In the genomic region with DNA sequence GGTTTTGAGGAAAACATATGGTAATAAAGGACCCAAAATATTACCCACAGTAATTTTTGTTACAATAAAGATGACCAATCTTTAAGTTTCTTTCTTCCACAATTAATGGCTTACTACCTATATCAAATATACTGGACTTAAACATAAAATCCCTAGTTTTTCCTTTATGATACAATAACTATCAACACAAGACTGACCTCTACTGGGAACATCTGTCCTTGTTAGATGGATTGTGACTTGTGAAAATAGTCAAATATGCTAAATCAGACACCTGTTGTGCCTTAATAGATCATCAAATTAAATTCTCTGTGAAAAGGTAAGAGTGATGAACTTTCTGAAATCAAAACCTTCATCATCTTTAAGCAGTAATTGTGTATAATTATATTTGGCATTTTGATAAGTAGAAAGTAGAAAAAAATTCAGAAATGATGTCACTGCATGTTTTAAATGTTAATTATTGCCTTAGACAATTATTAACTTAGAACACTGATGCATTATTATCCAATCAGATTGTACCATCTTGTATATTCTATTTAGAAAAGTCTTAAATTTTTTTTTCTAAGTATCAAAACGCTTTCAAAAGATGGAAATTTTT, we compare ENCODE assay signal across 11 cellular contexts.
DNase-seq lines count a peak whose midpoint lies in the region; ATAC-seq, FAIRE-seq and TF ChIP-seq lines count a peak whose summit lies in the region.
"Had no signal": no experiment of that assay in that cellular context is flagged by ENCODE, and none has a peak within 500 bp of the region (broad histone marks: within the 10 kb centered on the region; RNA-seq: fewer than 3 reads in every experiment).

No MANE protein-coding gene starts in this region.

- FAIRE-seq in colon (lab: Jason Lieb, UNC), result peak; percentile 85

- TF ChIP-seq POLR2A in adrenal gland (IDR thresholded peaks at IDR 0.05), result no peak

- no peaks in the 10 kb centered on the region for H3K36me3 ChIP-seq in adrenal gland (replicated peaks in 1 of 2)
- H3K36me3 ChIP-seq: HAP-1 had no signal

- no peaks in the 10 kb centered on the region for H3K36me3 Mint-ChIP-seq in osteocyte (ENCODE audit: unreplicated experiment)
- peaks cover 11% of the 10 kb centered on the region for H3K36me3 Mint-ChIP-seq in T-helper 2 cell treated with Interferon-gamma antibody and Interleukin-4, amounts not matched to agents 5 μg/mL and 100 μg/mL, for 36 hours (ENCODE audit: low read depth)
- peaks cover 12% of the 10 kb centered on the region for H3K36me3 Mint-ChIP-seq in WTC11

- H3K4me1 ChIP-seq in adrenal gland (replicated peaks in 1 of 2), result no peaks in the 10 kb centered on the region
- H3K4me1 ChIP-seq: HAP-1 had no signal

- CTCF ChIA-PET in WTC11 (lab: Charles Lee), result no interaction called here

- H3K27me3 ChIP-seq in adrenal gland, result no peaks in the 10 kb centered on the region

- no peak for ATAC-seq in WTC11

- DNase-seq in GM12864 (ENCODE audit: low read depth), result no peak
- peak; percentile 28 for DNase-seq in LHCN-M2 (ENCODE audit: low read depth)
- DNase-seq in osteocyte (ENCODE audit: extremely low spot score, unreplicated experiment), result no peak
- DNase-seq in T-helper 2 cell treated with Interferon-gamma antibody and Interleukin-4, amounts not matched to agents 5 μg/mL and 100 μg/mL, for 36 hours (ENCODE audit: low spot score), result no peak
- no peak for DNase-seq in adrenal gland
- no peak for DNase-seq in WTC11 (ENCODE audit: low spot score)
- DNase-seq in stimulated activated naive CD4-positive, alpha-beta T cell treated with Interleukin-2 at 50 U/mL for 16 hours (lab: John Stamatoyannopoulos, UW), result no peak
- DNase-seq: stimulated activated CD4-positive, alpha-beta T cell treated with anti-CD3 and anti-CD28 coated beads, Interleukin-2, amount 100 ng/mL, for 48 hours had no signal

- TF ChIP-seq CTCF in GM12864 (IDR thresholded peaks at IDR 0.05; ENCODE audit: low read depth, low read length, missing control alignments) (peak; percentile 28), osteocyte (IDR thresholded peaks at IDR 0.05) (peak; percentile 73), adrenal gland (IDR thresholded peaks at IDR 0.05) (peak in 2 of 6 experiments; percentile 12 to 19), WTC11 (IDR thresholded peaks at IDR 0.05) (no peak)

- H3K4me3 Mint-ChIP-seq in osteocyte (ENCODE audit: unreplicated experiment), result no peak overlapping the region
- H3K4me3 Mint-ChIP-seq in T-helper 2 cell treated with Interferon-gamma antibody and Interleukin-4, amounts not matched to agents 5 μg/mL and 100 μg/mL, for 36 hours, result no peak overlapping the region
- H3K4me3 Mint-ChIP-seq in WTC11, result no peak overlapping the region

- H3K27me3 Mint-ChIP-seq in osteocyte (ENCODE audit: unreplicated experiment), result no peaks in the 10 kb centered on the region
- no peaks in the 10 kb centered on the region for H3K27me3 Mint-ChIP-seq in T-helper 2 cell treated with Interferon-gamma antibody and Interleukin-4, amounts not matched to agents 5 μg/mL and 100 μg/mL, for 36 hours (ENCODE audit: low read depth)
- H3K27me3 Mint-ChIP-seq in WTC11 (ENCODE audit: low read depth), result no peaks in the 10 kb centered on the region

- H3K27ac Mint-ChIP-seq in osteocyte (ENCODE audit: unreplicated experiment), result no peak overlapping the region
- H3K27ac Mint-ChIP-seq in T-helper 2 cell treated with Interferon-gamma antibody and Interleukin-4, amounts not matched to agents 5 μg/mL and 100 μg/mL, for 36 hours, result no peak overlapping the region
- no peak overlapping the region for H3K27ac Mint-ChIP-seq in WTC11

- H3K9me3 Mint-ChIP-seq in osteocyte (ENCODE audit: unreplicated experiment) (no peaks in the 10 kb centered on the region), WTC11 (peaks cover 11% of the 10 kb centered on the region)
- H3K9me3 Mint-ChIP-seq in T-helper 2 cell treated with Interferon-gamma antibody and Interleukin-4, amounts not matched to agents 5 μg/mL and 100 μg/mL, for 36 hours, result peaks cover 3% of the 10 kb centered on the region

- no peaks in the 10 kb centered on the region for H3K9me3 ChIP-seq in adrenal gland (replicated peaks in 1 of 3)
- H3K9me3 ChIP-seq: HAP-1 had no signal

- no peak overlapping the region for H3K4me3 ChIP-seq in GM12864 (ENCODE audit: low read depth, low read length)
- H3K4me3 ChIP-seq in adrenal gland, result no peak overlapping the region
- H3K4me3 ChIP-seq: HAP-1, SK-N-MC had no signal

- H3K27ac ChIP-seq in adrenal gland, result no peak overlapping the region
- H3K27ac ChIP-seq: SK-N-MC had no signal

- POLR2A ChIA-PET in WTC11 (lab: Charles Lee), result no interaction called here

- intact Hi-C loops in adrenal gland (cut with DNase I), result no loop called here

- WGBS in adrenal gland, 4 donors, result 81 to 99% (median 93%) methylated on average over 1 of the region's 1 CpG

- H3K4me1 Mint-ChIP-seq in osteocyte (ENCODE audit: unreplicated experiment) (peaks cover 18% of the 10 kb centered on the region), WTC11 (no peaks in the 10 kb centered on the region)
- H3K4me1 Mint-ChIP-seq in T-helper 2 cell treated with Interferon-gamma antibody and Interleukin-4, amounts not matched to agents 5 μg/mL and 100 μg/mL, for 36 hours (ENCODE audit: low read depth), result peaks cover 6% of the 10 kb centered on the region

TF ChIP-seq in WTC11, 78 proteins besides CTCF, POLR2A, EP300 and RAD21:
- TF ChIP-seq ZNF121 (CRISPR knock-in tag; IDR thresholded peaks at IDR 0.05) (no peak), ZBTB21 (CRISPR knock-in tag; IDR thresholded peaks at IDR 0.05; ENCODE audit: borderline replicate concordance) (no peak), ESRRA (CRISPR knock-in tag; IDR thresholded peaks at IDR 0.05; ENCODE audit: borderline replicate concordance) (no peak), GTF2I (CRISPR knock-in tag; conservative IDR thresholded peaks at IDR 0.05) (no peak), TEAD4 (CRISPR knock-in tag; IDR thresholded peaks at IDR 0.05) (no peak), MXD4 (CRISPR knock-in tag; IDR thresholded peaks at IDR 0.05; ENCODE audit: borderline replicate concordance) (no peak), NR2C2 (CRISPR knock-in tag; IDR thresholded peaks at IDR 0.05) (no peak), TCF7 (CRISPR knock-in tag; IDR thresholded peaks at IDR 0.05; ENCODE audit: low read depth) (no peak), TEAD1 (CRISPR knock-in tag; IDR thresholded peaks at IDR 0.05) (no peak), ZNF416 (CRISPR knock-in tag; IDR thresholded peaks at IDR 0.05) (no peak), NFYB (CRISPR knock-in tag; conservative IDR thresholded peaks at IDR 0.05; ENCODE audit: low read depth) (no peak), NFATC4 (CRISPR knock-in tag; IDR thresholded peaks at IDR 0.05) (no peak)
- TF ChIP-seq, protein P1, sequence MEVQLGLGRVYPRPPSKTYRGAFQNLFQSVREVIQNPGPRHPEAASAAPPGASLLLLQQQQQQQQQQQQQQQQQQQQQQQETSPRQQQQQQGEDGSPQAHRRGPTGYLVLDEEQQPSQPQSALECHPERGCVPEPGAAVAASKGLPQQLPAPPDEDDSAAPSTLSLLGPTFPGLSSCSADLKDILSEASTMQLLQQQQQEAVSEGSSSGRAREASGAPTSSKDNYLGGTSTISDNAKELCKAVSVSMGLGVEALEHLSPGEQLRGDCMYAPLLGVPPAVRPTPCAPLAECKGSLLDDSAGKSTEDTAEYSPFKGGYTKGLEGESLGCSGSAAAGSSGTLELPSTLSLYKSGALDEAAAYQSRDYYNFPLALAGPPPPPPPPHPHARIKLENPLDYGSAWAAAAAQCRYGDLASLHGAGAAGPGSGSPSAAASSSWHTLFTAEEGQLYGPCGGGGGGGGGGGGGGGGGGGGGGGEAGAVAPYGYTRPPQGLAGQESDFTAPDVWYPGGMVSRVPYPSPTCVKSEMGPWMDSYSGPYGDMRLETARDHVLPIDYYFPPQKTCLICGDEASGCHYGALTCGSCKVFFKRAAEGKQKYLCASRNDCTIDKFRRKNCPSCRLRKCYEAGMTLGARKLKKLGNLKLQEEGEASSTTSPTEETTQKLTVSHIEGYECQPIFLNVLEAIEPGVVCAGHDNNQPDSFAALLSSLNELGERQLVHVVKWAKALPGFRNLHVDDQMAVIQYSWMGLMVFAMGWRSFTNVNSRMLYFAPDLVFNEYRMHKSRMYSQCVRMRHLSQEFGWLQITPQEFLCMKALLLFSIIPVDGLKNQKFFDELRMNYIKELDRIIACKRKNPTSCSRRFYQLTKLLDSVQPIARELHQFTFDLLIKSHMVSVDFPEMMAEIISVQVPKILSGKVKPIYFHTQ (CRISPR knock-in tag; IDR thresholded peaks at IDR 0.05), result no peak
